Comparison of ENCODE assay signal across 8 cellular contexts in the genomic region with DNA sequence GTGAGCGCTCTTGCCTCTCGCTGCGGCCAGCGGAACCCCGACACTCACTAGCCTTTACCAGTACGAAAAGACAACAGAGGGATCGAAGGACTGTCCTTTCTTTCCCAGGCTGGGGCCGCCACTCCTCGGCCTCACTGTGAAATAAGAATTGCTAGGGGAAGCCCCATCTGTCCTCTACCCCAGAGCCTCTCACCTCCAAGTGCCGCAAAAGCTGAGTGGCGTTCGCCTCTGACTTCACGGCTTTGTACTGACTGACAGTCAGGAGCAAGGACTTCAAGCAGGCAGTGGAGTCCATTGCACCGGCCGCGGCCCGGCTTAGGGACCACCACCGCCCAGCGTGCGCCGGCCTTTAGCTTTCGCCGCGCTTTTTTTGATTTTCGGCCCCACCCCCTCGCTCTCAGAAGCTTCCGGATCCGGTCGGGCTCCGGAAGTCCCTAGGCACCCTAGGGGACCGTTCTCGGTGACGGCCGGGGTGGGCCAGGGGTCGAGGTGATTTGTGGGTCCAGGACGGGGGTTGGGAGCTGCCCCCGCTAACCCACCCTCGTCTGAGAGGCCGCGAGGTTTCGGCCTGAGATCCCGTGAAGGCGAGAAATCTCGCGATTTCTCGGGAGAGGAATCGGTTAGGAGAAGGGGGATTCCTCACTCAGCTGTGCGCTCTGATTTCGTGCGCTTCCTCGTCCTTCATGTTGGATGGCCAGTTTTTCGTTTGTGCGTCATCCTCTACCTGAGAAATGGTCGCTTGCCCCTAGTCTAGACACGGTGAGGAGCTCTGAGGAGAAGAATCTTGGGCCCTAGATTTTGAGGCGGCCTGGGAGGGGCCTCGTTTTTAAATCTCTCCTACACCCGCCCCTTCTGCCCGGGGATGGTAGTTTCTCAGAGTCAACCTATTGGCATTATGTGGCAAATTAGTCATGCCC. TPM values are rescaled to one million over a fixed set of nuclear protein-coding genes. Genes with fewer than 3 reads are reported as not detected.
DNase-seq lines count a peak whose midpoint lies in the region; ATAC-seq and TF ChIP-seq lines count a peak whose summit lies in the region.

Gene CIP2A (minus strand): TSS at position 358 of the 917 bp plus-strand sequence. CDS start 63 bp downstream, at position 295.
A gene with protein sequence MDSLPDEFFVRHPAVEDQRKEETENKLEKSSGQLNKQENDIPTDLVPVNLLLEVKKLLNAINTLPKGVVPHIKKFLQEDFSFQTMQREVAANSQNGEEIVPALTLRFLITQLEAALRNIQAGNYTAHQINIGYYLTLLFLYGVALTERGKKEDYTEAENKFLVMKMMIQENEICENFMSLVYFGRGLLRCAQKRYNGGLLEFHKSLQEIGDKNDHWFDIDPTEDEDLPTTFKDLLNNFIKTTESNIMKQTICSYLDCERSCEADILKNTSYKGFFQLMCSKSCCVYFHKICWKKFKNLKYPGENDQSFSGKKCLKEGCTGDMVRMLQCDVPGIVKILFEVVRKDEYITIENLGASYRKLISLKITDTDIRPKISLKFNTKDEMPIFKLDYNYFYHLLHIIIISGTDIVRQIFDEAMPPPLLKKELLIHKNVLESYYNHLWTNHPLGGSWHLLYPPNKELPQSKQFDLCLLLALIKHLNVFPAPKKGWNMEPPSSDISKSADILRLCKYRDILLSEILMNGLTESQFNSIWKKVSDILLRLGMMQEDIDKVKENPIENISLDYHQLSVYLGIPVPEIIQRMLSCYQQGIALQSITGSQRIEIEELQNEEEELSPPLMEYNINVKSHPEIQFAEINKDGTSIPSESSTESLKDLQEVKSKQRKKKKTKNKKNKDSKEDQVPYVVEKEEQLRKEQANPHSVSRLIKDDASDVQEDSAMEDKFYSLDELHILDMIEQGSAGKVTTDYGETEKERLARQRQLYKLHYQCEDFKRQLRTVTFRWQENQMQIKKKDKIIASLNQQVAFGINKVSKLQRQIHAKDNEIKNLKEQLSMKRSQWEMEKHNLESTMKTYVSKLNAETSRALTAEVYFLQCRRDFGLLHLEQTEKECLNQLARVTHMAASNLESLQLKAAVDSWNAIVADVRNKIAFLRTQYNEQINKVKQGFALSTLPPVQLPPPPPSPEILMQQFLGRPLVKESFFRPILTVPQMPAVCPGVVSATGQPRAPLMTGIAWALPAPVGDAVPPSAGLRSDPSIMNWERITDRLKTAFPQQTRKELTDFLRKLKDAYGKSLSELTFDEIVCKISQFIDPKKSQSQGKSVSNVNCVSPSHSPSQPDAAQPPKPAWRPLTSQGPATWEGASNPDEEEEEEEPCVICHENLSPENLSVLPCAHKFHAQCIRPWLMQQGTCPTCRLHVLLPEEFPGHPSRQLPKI (plus strand): TSS at position 642 of the 917 bp plus-strand sequence. CDS start 15,685 bp downstream, outside the sequence.

- H3F3A ChIP-seq in SU-DHL-6 (ENCODE audit: insufficient read depth), result no peaks in the 10 kb centered on the region; the same call in none of the 2 replicates

- intact Hi-C loops in Right ventricle myocardium inferior (cut with DNase I), result no loop called here

- H3K36me3 Mint-ChIP-seq in osteocyte (ENCODE audit: unreplicated experiment), result no peaks in the 10 kb centered on the region

- peak within 1 kb of the TSS; percentile 100 for H3K27ac Mint-ChIP-seq in osteocyte (ENCODE audit: unreplicated experiment)

- under 1% methylated on average over 59 of the region's 59 CpGs for WGBS in thymus

- H4K20me1 ChIP-seq in SU-DHL-6 (ENCODE audit: low read depth, low read length), result peaks cover 9% of the 10 kb centered on the region; the same call in 1 of the 2 replicates

- peak; percentile 95 for ATAC-seq in HG02763 (IDR thresholded peaks at IDR 0.05; ENCODE audit: unreplicated experiment)
- ATAC-seq in Right ventricle myocardium inferior, result peak; percentile 96

- peaks cover 3% of the 10 kb centered on the region for H3K4me1 ChIP-seq in thymus (ENCODE audit: control insufficient read depth, insufficient read depth, low read length)

- H3K27me3 ChIP-seq in SU-DHL-6 (ENCODE audit: low read length) (no peaks in the 10 kb centered on the region), thymus (ENCODE audit: control insufficient read depth, insufficient read depth) (no peaks in the 10 kb centered on the region)

- peak within 1 kb of the TSS; percentile 99 for H3K4me3 Mint-ChIP-seq in osteocyte (ENCODE audit: unreplicated experiment)

- no peaks in the 10 kb centered on the region for H3K9me2 ChIP-seq in SU-DHL-6 (replicated peaks; ENCODE audit: insufficient read depth, low read length)

- H3K4me3 ChIP-seq in GM12875 (ENCODE audit: low read depth, low read length) (peak within 1 kb of the TSS; percentile 93), SU-DHL-6 (ENCODE audit: insufficient read depth, low read length, poor library complexity, severe bottlenecking) (peak within 1 kb of the TSS; percentile 90), thymus (ENCODE audit: low read length) (peak within 1 kb of the TSS; percentile 68)

- peaks cover 45% of the 10 kb centered on the region for H3K4me1 Mint-ChIP-seq in osteocyte (ENCODE audit: unreplicated experiment)

- DNase-seq in NCI-H1417 (lab: John Stamatoyannopoulos, UW) (peak; percentile 88 to 97 (median 96)), Right ventricle myocardium inferior (ENCODE audit: missing footprints) (peak; percentile 92), osteocyte (ENCODE audit: extremely low spot score, unreplicated experiment) (peak; percentile 97)
- DNase-seq in activated naive CD8-positive, alpha-beta T cell treated with anti-CD3 and anti-CD28 coated beads, Interleukin-2, amount 50 U/mL, for 16 hours (ENCODE audit: low read depth, low spot score), result peak; percentile 78

- peak within 1 kb of the TSS; percentile 79 for H2AFZ ChIP-seq in SU-DHL-6 (ENCODE audit: low read depth, low read length, severe bottlenecking)

- peak within 1 kb of the TSS; percentile 93 for H3K4me2 ChIP-seq in SU-DHL-6 (ENCODE audit: low read depth, low read length, poor library complexity, severe bottlenecking)

- peaks cover 61% of the 10 kb centered on the region for H3K79me2 ChIP-seq in SU-DHL-6 (ENCODE audit: insufficient read depth, low read length)

- peak within 1 kb of the TSS; percentile 88 for H3K27ac ChIP-seq in SU-DHL-6 (ENCODE audit: low read depth, low read length)
- peak within 1 kb of the TSS; percentile 93 for H3K27ac ChIP-seq in thymus (ENCODE audit: low read depth)

- no peaks in the 10 kb centered on the region for H3K9me3 Mint-ChIP-seq in osteocyte (ENCODE audit: unreplicated experiment)

- no peak for TF ChIP-seq CTCF in GM12875 (IDR thresholded peaks at IDR 0.05; ENCODE audit: borderline replicate concordance, insufficient read depth, low read depth, low read length)
- no peak for TF ChIP-seq CTCF in SU-DHL-6 (IDR thresholded peaks at IDR 0.05; ENCODE audit: insufficient read depth, low read length, poor library complexity, severe bottlenecking)
- TF ChIP-seq CTCF in osteocyte (IDR thresholded peaks at IDR 0.05), result no peak

- no peaks in the 10 kb centered on the region for H3K27me3 Mint-ChIP-seq in osteocyte (ENCODE audit: unreplicated experiment)

- H3K36me3 ChIP-seq in SU-DHL-6 (ENCODE audit: low read length) (peaks cover 18% of the 10 kb centered on the region), thymus (ENCODE audit: control insufficient read depth, insufficient read depth) (no peaks in the 10 kb centered on the region)

- H3K9me3 ChIP-seq in SU-DHL-6 (ENCODE audit: insufficient read depth, low read length) (no peaks in the 10 kb centered on the region), thymus (ENCODE audit: control insufficient read depth) (no peaks in the 10 kb centered on the region)

- peak within 1 kb of the TSS; percentile 88 for H3K9ac ChIP-seq in SU-DHL-6 (ENCODE audit: low read length)

RNA-seq across cellular contexts. Expression of gene CIP2A, which starts in this region (rescaled TPM):
- total RNA-seq in Right ventricle myocardium inferior (1.1 TPM), osteocyte (9.0 and 10.2 TPM in 2 replicates)
- polyA plus RNA-seq in thymus, result 2.0 TPM

RNA-seq across cellular contexts. Expression of the second gene that starts in this region (rescaled TPM):
- total RNA-seq in Right ventricle myocardium inferior (15.4 TPM), osteocyte (9.0 and 11.2 TPM in 2 replicates)
- 13.4 TPM for polyA plus RNA-seq in thymus

Comparison
In these comparisons a context has a peak if more than half of its experiments do, and no peak if none do; other contexts are left out.
1. Peak in every context shown above with its lines: DNase-seq, ATAC-seq, H3K4me3 ChIP-seq and H3K27ac ChIP-seq.